11 cellular contexts compared by ENCODE assay signal in genomic region chr3:189512039-189512438, GRCh38.
A peak's percentile ranks its signal among the peaks of the same experiment; 100 is the strongest.
DNase-seq lines count a peak whose midpoint lies in the region; ATAC-seq and TF ChIP-seq lines count a peak whose summit lies in the region.
"Had no signal": no experiment of that assay in that cellular context is flagged by ENCODE, and none has a peak within 500 bp of the region (broad histone marks: within the 10 kb centered on the region; RNA-seq: fewer than 3 reads in every experiment).

No MANE protein-coding gene starts in this region.

- no peaks in the 10 kb centered on the region for H3K36me3 Mint-ChIP-seq in neural progenitor cell

- no peaks in the 10 kb centered on the region for H3K9me3 Mint-ChIP-seq in neural progenitor cell

- no peak for TF ChIP-seq POLR2A in ovary (IDR thresholded peaks at IDR 0.05)

- no peak for TF ChIP-seq EP300 in ovary (IDR thresholded peaks at IDR 0.05)

- peaks cover 42% of the 10 kb centered on the region for H3K4me1 ChIP-seq in DOHH2 (ENCODE audit: control insufficient read depth, low read length)
- no peaks in the 10 kb centered on the region for H3K4me1 ChIP-seq in ovary (ENCODE audit: insufficient read depth)
- no peaks in the 10 kb centered on the region for H3K4me1 ChIP-seq in neural progenitor cell
- H3K4me1 ChIP-seq: left lung had no signal

- TF ChIP-seq CTCF in DOHH2 (IDR thresholded peaks at IDR 0.05; ENCODE audit: low read depth, low read length, poor library complexity, severe bottlenecking) (peak; percentile 15), ovary (IDR thresholded peaks at IDR 0.05) (no peak), neural progenitor cell (IDR thresholded peaks at IDR 0.05) (no peak)

- no peak overlapping the region for H3K27ac Mint-ChIP-seq in neural progenitor cell
- H3K27ac Mint-ChIP-seq: activated naive CD8-positive, alpha-beta T cell had no signal

- ATAC-seq in GM19397 (IDR thresholded peaks at IDR 0.05; ENCODE audit: unreplicated experiment): peak; percentile 59
- ATAC-seq in HG03064 (IDR thresholded peaks at IDR 0.05; ENCODE audit: low read depth, unreplicated experiment): peak; percentile 71
- ATAC-seq in stimulated activated naive CD8-positive, alpha-beta T cell treated with anti-CD3 and anti-CD28 coated beads, Interleukin-15, Interleukin-2, amounts not matched to agents 100 U/mL and 50 U/mL, for 24 hours: no peak
- ATAC-seq in GM21737 (IDR thresholded peaks at IDR 0.05; ENCODE audit: unreplicated experiment): no peak
- ATAC-seq: right cardiac atrium had no signal

- intact Hi-C loops in ovary (cut with DNase I): no loop called here

- no peaks in the 10 kb centered on the region for H3K9me2 ChIP-seq in DOHH2 (replicated peaks; ENCODE audit: control insufficient read depth, low read length)

- H3K27ac ChIP-seq in DOHH2 (ENCODE audit: low read depth, low read length) (no peak overlapping the region), ovary (no peak overlapping the region), neural progenitor cell (no peak overlapping the region)
- H3K27ac ChIP-seq: left lung had no signal

- H3K9ac ChIP-seq in neural progenitor cell: no peak overlapping the region

- H3K4me3 Mint-ChIP-seq in neural progenitor cell: no peak overlapping the region
- H3K4me3 Mint-ChIP-seq: activated naive CD8-positive, alpha-beta T cell had no signal

- WGBS in ovary, 3 donors: 47 to 95% (median 91%) methylated on average over 1 of the region's 1 CpG

- H3K36me3 ChIP-seq in DOHH2 (ENCODE audit: control insufficient read depth, low read length) (no peaks in the 10 kb centered on the region), ovary (no peaks in the 10 kb centered on the region), neural progenitor cell (no peaks in the 10 kb centered on the region)
- H3K36me3 ChIP-seq: left lung had no signal

- no peak overlapping the region for H3K4me3 ChIP-seq in DOHH2 (ENCODE audit: low read length)
- no peak overlapping the region for H3K4me3 ChIP-seq in ovary
- H3K4me3 ChIP-seq in neural progenitor cell: no peak overlapping the region
- H3K4me3 ChIP-seq: left lung had no signal

- DNase-seq in NOMO-1 treated with dmso at 0.1 percent for 144 hours (lab: John Stamatoyannopoulos, UW; ENCODE audit: unreplicated experiment): peak; percentile 71
- no peak for DNase-seq in ovary
- no peak for DNase-seq in stimulated activated naive CD8-positive, alpha-beta T cell treated with anti-CD3 and anti-CD28 coated beads, Interleukin-15, Interleukin-2, amounts not matched to agents 100 U/mL and 50 U/mL, for 24 hours
- DNase-seq in neural progenitor cell (ENCODE audit: low spot score): no peak
- DNase-seq: left lung, right cardiac atrium had no signal

- H4K20me1 ChIP-seq in DOHH2 (ENCODE audit: control insufficient read depth, insufficient read depth, low read depth, low read length): no peaks in the 10 kb centered on the region
- H4K20me1 ChIP-seq in neural progenitor cell (ENCODE audit: low read depth): no peaks in the 10 kb centered on the region

- H3K27me3 ChIP-seq in DOHH2 (ENCODE audit: control insufficient read depth, low read length) (no peaks in the 10 kb centered on the region), ovary (no peaks in the 10 kb centered on the region), neural progenitor cell (no peaks in the 10 kb centered on the region)
- H3K27me3 ChIP-seq: left lung had no signal

- H3K79me2 ChIP-seq in DOHH2 (ENCODE audit: control insufficient read depth, low read length) (no peaks in the 10 kb centered on the region), neural progenitor cell (ENCODE audit: low read depth) (no peaks in the 10 kb centered on the region)

- no peak overlapping the region for H3K4me2 ChIP-seq in DOHH2 (ENCODE audit: low read length)
- H3K4me2 ChIP-seq in neural progenitor cell: no peak overlapping the region

- H2AFZ ChIP-seq in neural progenitor cell (replicated peaks): no peak overlapping the region

- H3F3A ChIP-seq in DOHH2 (ENCODE audit: control insufficient read depth, insufficient read depth): no peaks in the 10 kb centered on the region
- H3F3A ChIP-seq in neural progenitor cell (ENCODE audit: low read depth): no peaks in the 10 kb centered on the region

- no peaks in the 10 kb centered on the region for H3K4me1 Mint-ChIP-seq in neural progenitor cell

- H3K9me3 ChIP-seq in DOHH2 (ENCODE audit: control insufficient read depth, insufficient read depth, low read length) (no peaks in the 10 kb centered on the region; the same call in 1 of the 2 replicates), ovary (no peaks in the 10 kb centered on the region), neural progenitor cell (ENCODE audit: low read depth) (no peaks in the 10 kb centered on the region)

- no peaks in the 10 kb centered on the region for H3K27me3 Mint-ChIP-seq in neural progenitor cell (ENCODE audit: insufficient read depth, low read depth)
- H3K27me3 Mint-ChIP-seq: activated naive CD8-positive, alpha-beta T cell had no signal

Comparison
In these comparisons a context has a peak if more than half of its experiments do, and no peak if none do; other contexts are left out.
1. ATAC-seq: peak in GM19397 (single experiment) and HG03064 (single experiment); none in stimulated activated naive CD8-positive, alpha-beta T cell treated with anti-CD3 and anti-CD28 coated beads, Interleukin-15, Interleukin-2, amounts not matched to agents 100 U/mL and 50 U/mL, for 24 hours (single experiment) and GM21737 (single experiment).